In the genomic region with DNA sequence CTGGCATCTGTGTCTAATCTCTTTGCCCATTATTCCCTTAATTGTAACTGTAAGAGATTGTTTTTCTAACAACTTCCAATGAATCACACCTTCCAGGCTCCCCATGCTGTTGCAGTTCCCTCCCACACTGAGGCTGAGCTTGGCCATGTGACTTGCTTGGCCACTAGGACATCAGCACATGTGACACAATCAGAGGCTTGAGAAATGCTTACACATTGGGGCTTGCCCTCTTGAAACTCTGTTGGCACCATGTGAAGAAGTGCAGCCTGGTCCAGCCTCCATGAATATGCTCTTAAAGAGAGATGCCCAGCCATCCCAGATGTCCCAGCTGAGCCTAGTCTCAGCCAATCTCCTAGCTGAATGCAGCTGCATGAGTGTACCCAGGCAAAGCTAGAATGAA, we compare ENCODE assay signal across 16 cellular contexts.
"Had no signal": no experiment of that assay in that cellular context is flagged by ENCODE, and none has a peak within 500 bp of the region (broad histone marks: within the 10 kb centered on the region; RNA-seq: fewer than 3 reads in every experiment).

No MANE protein-coding gene starts in this region.

- H3K9me3 ChIP-seq: colonic mucosa, esophagus squamous epithelium had no signal

- H3K27me3 ChIP-seq: colonic mucosa, esophagus squamous epithelium had no signal

- DNase-seq: activated CD4-positive, alpha-beta memory T cell treated with anti-CD3 and anti-CD28 coated beads for 36 hours; activated CD4-positive, alpha-beta T cell treated with anti-CD3 and anti-CD28 coated beads for 36 hours; activated CD8-positive, alpha-beta memory T cell treated with anti-CD3 and anti-CD28 coated beads, Interleukin-2, amount 10 ng/mL, durations not matched to agents 7 days and 5 days; activated naive CD4-positive, alpha-beta T cell treated with anti-CD3 and anti-CD28 coated beads, Interleukin-2, amount 50 U/mL, for 16 hours; activated T-cell treated with anti-CD3 and anti-CD28 coated beads, Interleukin-2, amount 50 U/mL, for 1 hour; colonic mucosa; esophagus squamous epithelium; glutamatergic neuron; kidney glomerular epithelial cell; nephron progenitor cell; stimulated activated CD4-positive, alpha-beta T cell treated with anti-CD3 and anti-CD28 coated beads, Interleukin-12 subunit alpha, Interleukin-12 subunit beta, amount 100 ng/mL, for 4 hours; stimulated activated CD4-positive, alpha-beta T cell treated with anti-CD3 and anti-CD28 coated beads, Interleukin-2, amount 100 ng/mL, for 24 hours; T-cell; T-helper 9 cell had no signal

- H3K27ac ChIP-seq: colonic mucosa, esophagus squamous epithelium, VCaP had no signal

- H3K36me3 ChIP-seq: colonic mucosa, esophagus squamous epithelium had no signal

- ATAC-seq: activated CD4-positive, alpha-beta T cell treated with anti-CD3 and anti-CD28 coated beads for 36 hours; activated CD8-positive, alpha-beta memory T cell treated with anti-CD3 and anti-CD28 coated beads, Interleukin-2, amount 10 ng/mL, durations not matched to agents 7 days and 5 days; stimulated activated effector memory CD8-positive, alpha-beta T cell treated with anti-CD3 and anti-CD28 coated beads, Interleukin-12 subunit alpha, Interleukin-12 subunit beta, amount 100 ng/mL, for 72 hours; T-cell had no signal

- H3K4me3 ChIP-seq: colonic mucosa, esophagus squamous epithelium had no signal

- H3K4me1 ChIP-seq: colonic mucosa, esophagus squamous epithelium had no signal
